8 cellular contexts compared by ENCODE assay signal in genomic region chr19:45251452-45252354, GRCh38.
DNase-seq lines count a peak whose midpoint lies in the region.

No MANE protein-coding gene starts in this region.

- DNase-seq in activated CD8-positive, alpha-beta memory T cell treated with anti-CD3 and anti-CD28 coated beads for 24 hours: peak; percentile 66
- no peak for DNase-seq in activated CD8-positive, alpha-beta memory T cell treated with anti-CD3 and anti-CD28 coated beads, Interleukin-2, amount 50 U/mL, for 4 hours
- peak; percentile 29 for DNase-seq in activated T-cell treated with anti-CD3 and anti-CD28 coated beads, Interleukin-2, amount 50 U/mL, for 1 hour
- DNase-seq in germinal center (ENCODE audit: low spot score): peak; percentile 53
- peak; percentile 50 for DNase-seq in retina
- DNase-seq in NK-92 treated with Interleukin-12 subunit alpha and Interleukin-12 subunit beta, amount 100 ng/mL, for 24 hours (lab: John Stamatoyannopoulos, UW): no peak
- no peak for DNase-seq in foreskin melanocyte
- DNase-seq in NCI-H510A (lab: John Stamatoyannopoulos, UW): no peak

Comparison
In these comparisons a context has a peak if more than half of its experiments do, and no peak if none do; other contexts are left out.
1. DNase-seq: peak in activated CD8-positive, alpha-beta memory T cell treated with anti-CD3 and anti-CD28 coated beads for 24 hours (single experiment), activated T-cell treated with anti-CD3 and anti-CD28 coated beads, Interleukin-2, amount 50 U/mL, for 1 hour (single experiment), germinal center (single experiment) and retina (single experiment); none in activated CD8-positive, alpha-beta memory T cell treated with anti-CD3 and anti-CD28 coated beads, Interleukin-2, amount 50 U/mL, for 4 hours (single experiment), NK-92 treated with Interleukin-12 subunit alpha and Interleukin-12 subunit beta, amount 100 ng/mL, for 24 hours (single experiment), foreskin melanocyte (single experiment) and NCI-H510A (single experiment).